ENCODE assay signal across 1 cellular context in genomic region chr18:8704361-8705279, GRCh38.
TF ChIP-seq lines count a peak whose summit lies in the region.

No MANE protein-coding gene starts in this region.

TF ChIP-seq in H1, 55 proteins besides CTCF, POLR2A, EP300 and RAD21:
- TF ChIP-seq CEBPB (IDR thresholded peaks at IDR 0.05; ENCODE audit: low read depth, low read length) (no peak), ASH2L (IDR thresholded peaks at IDR 0.05; ENCODE audit: low read length) (peak; percentile 66), SP4 (IDR thresholded peaks at IDR 0.05; ENCODE audit: low read length) (no peak), BRCA1 (IDR thresholded peaks at IDR 0.05; ENCODE audit: low read depth, low read length) (no peak), CHD2 (IDR thresholded peaks at IDR 0.05; ENCODE audit: low read length) (no peak), SIRT6 (IDR thresholded peaks at IDR 0.05; ENCODE audit: low read length) (no peak), ZNF274 (IDR thresholded peaks at IDR 0.05; ENCODE audit: borderline replicate concordance, extremely low read depth, low read length) (no peak), JUN (IDR thresholded peaks at IDR 0.05; ENCODE audit: low read depth, low read length) (no peak), FOSL1 (IDR thresholded peaks at IDR 0.05; ENCODE audit: insufficient read depth, low read depth, low read length) (no peak), HDAC2 (IDR thresholded peaks at IDR 0.05; ENCODE audit: borderline replicate concordance in 1 of 2, low read depth in 2 of 2, low read length in 2 of 2) (no peak; a peak in 1 of 4 replicates), CTBP2 (IDR thresholded peaks at IDR 0.05; ENCODE audit: borderline replicate concordance, insufficient read depth, insufficient read length, low read length) (no peak), KDM4A (IDR thresholded peaks at IDR 0.05; ENCODE audit: low read depth, low read length, severe bottlenecking) (peak; percentile 85), TBP (IDR thresholded peaks at IDR 0.05; ENCODE audit: low read depth, low read length) (0 out of 2 replicates have a peak, but pooled peaks have one; percentile 30), BCL11A (IDR thresholded peaks at IDR 0.05; ENCODE audit: low read depth in 2 of 2, low read length in 2 of 2) (no peak), NRF1 (IDR thresholded peaks at IDR 0.05; ENCODE audit: low read depth, low read length) (peak; percentile 34; the same call in 1 of the 2 replicates), EZH2 (IDR thresholded peaks at IDR 0.05; ENCODE audit: low read depth, low read length, severe bottlenecking) (no peak), CBX5 (IDR thresholded peaks at IDR 0.05; ENCODE audit: low read depth, low read length) (no peak), SAP30 (IDR thresholded peaks at IDR 0.05; ENCODE audit: insufficient read depth, insufficient replicate concordance, low read length) (peak; percentile 56), TAF7 (optimal IDR thresholded peaks at IDR 0.05; ENCODE audit: borderline replicate concordance, low read depth, low read length) (no peak), NANOG (IDR thresholded peaks at IDR 0.05; ENCODE audit: insufficient read depth, low read depth, low read length, poor library complexity, severe bottlenecking) (no peak), E2F6 (IDR thresholded peaks at IDR 0.05) (peak; percentile 38; the same call in 1 of the 2 replicates), PHF8 (conservative IDR thresholded peaks at IDR 0.05; ENCODE audit: low read depth, low read length) (peak; percentile 53; the same call in 1 of the 2 replicates), SP1 (IDR thresholded peaks at IDR 0.05; ENCODE audit: low read depth, low read length) (0 out of 2 replicates have a peak, but pooled peaks have one; percentile 8), SIN3A (conservative IDR thresholded peaks at IDR 0.05 in 1 of 2, IDR thresholded peaks at IDR 0.05 in 1 of 2; ENCODE audit: low read depth in 1 of 2, low read length in 2 of 2) (peak in 1 of 2 experiments; percentile 55; a peak in 1 of 4 replicates), CHD1 (IDR thresholded peaks at IDR 0.05; ENCODE audit: low read depth, low read length) (no peak)
- TF ChIP-seq, protein P1, sequence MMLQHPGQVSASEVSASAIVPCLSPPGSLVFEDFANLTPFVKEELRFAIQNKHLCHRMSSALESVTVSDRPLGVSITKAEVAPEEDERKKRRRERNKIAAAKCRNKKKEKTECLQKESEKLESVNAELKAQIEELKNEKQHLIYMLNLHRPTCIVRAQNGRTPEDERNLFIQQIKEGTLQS (IDR thresholded peaks at IDR 0.05; ENCODE audit: insufficient read depth, low read depth, low read length) = no peak
